10 cellular contexts compared by ENCODE assay signal in genomic region chr9:94941211-94941875, GRCh38.
DNase-seq lines count a peak whose midpoint lies in the region; ATAC-seq and TF ChIP-seq lines count a peak whose summit lies in the region.
"Had no signal": no experiment of that assay in that cellular context is flagged by ENCODE, and none has a peak within 500 bp of the region (broad histone marks: within the 10 kb centered on the region; RNA-seq: fewer than 3 reads in every experiment).

No MANE protein-coding gene starts in this region.

- H3K4me1 Mint-ChIP-seq in activated CD8-positive, alpha-beta T cell treated with anti-CD3 and anti-CD28 coated beads for 36 hours (ENCODE audit: low read depth), result peaks cover 8% of the 10 kb centered on the region
- no peaks in the 10 kb centered on the region for H3K4me1 Mint-ChIP-seq in activated CD8-positive, alpha-beta T cell treated with anti-CD3 and anti-CD28 coated beads, Interleukin-2, amount 10 ng/mL, durations not matched to agents 7 days and 5 days (ENCODE audit: low read depth)
- H3K4me1 Mint-ChIP-seq in activated CD4-positive, alpha-beta T cell treated with anti-CD3 and anti-CD28 coated beads for 36 hours, result peaks cover 6% of the 10 kb centered on the region

- H3K4me1 ChIP-seq in duodenal mucosa (ENCODE audit: control insufficient read depth in 1 of 2, insufficient read depth in 2 of 2, low read length in 2 of 2), result peaks cover 12 to 13% of the 10 kb centered on the region in 2 donors
- H3K4me1 ChIP-seq in aorta (ENCODE audit: control insufficient read depth in 1 of 2, insufficient read depth in 2 of 2, low read length in 2 of 2), result peaks cover 5 to 11% of the 10 kb centered on the region in 2 donors

- CTCF ChIA-PET in activated CD8-positive, alpha-beta T cell treated with anti-CD3 and anti-CD28 coated beads for 36 hours (lab: Charles Lee), result no interaction called here
- CTCF ChIA-PET in activated CD8-positive, alpha-beta T cell treated with anti-CD3 and anti-CD28 coated beads, Interleukin-2, amount 10 ng/mL, durations not matched to agents 7 days and 5 days (lab: Charles Lee), result no interaction called here
- CTCF ChIA-PET in activated CD4-positive, alpha-beta T cell treated with anti-CD3 and anti-CD28 coated beads for 36 hours (lab: Charles Lee), result interaction anchor here (1.7 kb wide), 1 partner anchor 24 kb away, joined by 3 read pairs; no protein-coding TSS in a partner anchor

- H3K27ac Mint-ChIP-seq in activated CD8-positive, alpha-beta T cell treated with anti-CD3 and anti-CD28 coated beads for 36 hours, result peak overlapping the region; percentile 36
- H3K27ac Mint-ChIP-seq in activated CD8-positive, alpha-beta T cell treated with anti-CD3 and anti-CD28 coated beads, Interleukin-2, amount 10 ng/mL, durations not matched to agents 7 days and 5 days, result no peak overlapping the region
- no peak overlapping the region for H3K27ac Mint-ChIP-seq in activated CD4-positive, alpha-beta T cell treated with anti-CD3 and anti-CD28 coated beads for 36 hours
- H3K27ac Mint-ChIP-seq: WTC11 had no signal

- intact Hi-C loops in activated CD8-positive, alpha-beta T cell treated with anti-CD3 and anti-CD28 coated beads for 36 hours (cut with micrococcal nuclease), result no loop called here
- intact Hi-C loops in aorta (cut with DNase I), result no loop called here
- intact Hi-C loops in activated CD4-positive, alpha-beta T cell treated with anti-CD3 and anti-CD28 coated beads for 36 hours (cut with DNase I, micrococcal nuclease), result no loop called here

- no peaks in the 10 kb centered on the region for H3K27me3 ChIP-seq in duodenal mucosa (ENCODE audit: control insufficient read depth in 1 of 2, insufficient read depth in 2 of 2, low read length in 2 of 2)
- H3K27me3 ChIP-seq in aorta (ENCODE audit: control insufficient read depth in 1 of 2, insufficient read depth in 2 of 2, low read length in 1 of 2), result no peaks in the 10 kb centered on the region

- H3K9me3 Mint-ChIP-seq in activated CD8-positive, alpha-beta T cell treated with anti-CD3 and anti-CD28 coated beads for 36 hours, result no peaks in the 10 kb centered on the region
- H3K9me3 Mint-ChIP-seq in activated CD8-positive, alpha-beta T cell treated with anti-CD3 and anti-CD28 coated beads, Interleukin-2, amount 10 ng/mL, durations not matched to agents 7 days and 5 days (ENCODE audit: insufficient read depth), result no peaks in the 10 kb centered on the region
- no peaks in the 10 kb centered on the region for H3K9me3 Mint-ChIP-seq in activated CD4-positive, alpha-beta T cell treated with anti-CD3 and anti-CD28 coated beads for 36 hours (ENCODE audit: low read depth)

- H3K36me3 Mint-ChIP-seq in activated CD8-positive, alpha-beta T cell treated with anti-CD3 and anti-CD28 coated beads for 36 hours (ENCODE audit: low read depth), result no peaks in the 10 kb centered on the region
- no peaks in the 10 kb centered on the region for H3K36me3 Mint-ChIP-seq in activated CD8-positive, alpha-beta T cell treated with anti-CD3 and anti-CD28 coated beads, Interleukin-2, amount 10 ng/mL, durations not matched to agents 7 days and 5 days (ENCODE audit: low read depth)
- peaks cover 5% of the 10 kb centered on the region for H3K36me3 Mint-ChIP-seq in activated CD4-positive, alpha-beta T cell treated with anti-CD3 and anti-CD28 coated beads for 36 hours (ENCODE audit: low read depth)

- H3K27ac ChIP-seq in duodenal mucosa (ENCODE audit: low read depth, low read length) (peak overlapping the region; percentile 13), aorta (ENCODE audit: low read depth in 1 of 2, low read length in 2 of 2) (peak overlapping the region in 1 of 2 donors; percentile 75)

- no peaks in the 10 kb centered on the region for H3K27me3 Mint-ChIP-seq in activated CD8-positive, alpha-beta T cell treated with anti-CD3 and anti-CD28 coated beads for 36 hours
- H3K27me3 Mint-ChIP-seq in activated CD8-positive, alpha-beta T cell treated with anti-CD3 and anti-CD28 coated beads, Interleukin-2, amount 10 ng/mL, durations not matched to agents 7 days and 5 days (ENCODE audit: low read depth), result no peaks in the 10 kb centered on the region
- H3K27me3 Mint-ChIP-seq in activated CD4-positive, alpha-beta T cell treated with anti-CD3 and anti-CD28 coated beads for 36 hours, result no peaks in the 10 kb centered on the region

- H3K9me3 ChIP-seq in duodenal mucosa (ENCODE audit: control insufficient read depth in 1 of 2, low read length in 2 of 2), result no peaks in the 10 kb centered on the region
- no peaks in the 10 kb centered on the region for H3K9me3 ChIP-seq in aorta (ENCODE audit: control insufficient read depth, low read length)

- WGBS in aorta, 2 donors, result 73 to 80% methylated on average over 3 of the region's 3 CpGs

- no peak for ATAC-seq in activated CD8-positive, alpha-beta T cell treated with anti-CD3 and anti-CD28 coated beads for 36 hours
- no peak for ATAC-seq in activated CD8-positive, alpha-beta T cell treated with anti-CD3 and anti-CD28 coated beads, Interleukin-2, amount 10 ng/mL, durations not matched to agents 7 days and 5 days
- ATAC-seq in aorta (ENCODE audit: low FRiP score) (peak; percentile 17), HG03469 (IDR thresholded peaks at IDR 0.05; ENCODE audit: unreplicated experiment) (no peak)
- no peak for ATAC-seq in activated CD4-positive, alpha-beta T cell treated with anti-CD3 and anti-CD28 coated beads for 36 hours
- ATAC-seq: WTC11 had no signal

- POLR2A ChIA-PET in activated CD8-positive, alpha-beta T cell treated with anti-CD3 and anti-CD28 coated beads for 36 hours (lab: Charles Lee), result interaction anchor here (0.6 kb wide), 1 partner anchor 85 kb away, joined by 3 read pairs; no protein-coding TSS in a partner anchor
- POLR2A ChIA-PET in activated CD8-positive, alpha-beta T cell treated with anti-CD3 and anti-CD28 coated beads, Interleukin-2, amount 10 ng/mL, durations not matched to agents 7 days and 5 days (lab: Charles Lee), result no interaction called here
- POLR2A ChIA-PET in activated CD4-positive, alpha-beta T cell treated with anti-CD3 and anti-CD28 coated beads for 36 hours (lab: Charles Lee), result no interaction called here

- H3K4me3 ChIP-seq in duodenal mucosa (ENCODE audit: low read depth in 1 of 2, low read length in 2 of 2) (no peak overlapping the region), aorta (ENCODE audit: low read length in 2 of 2) (no peak overlapping the region)

- H3K9ac ChIP-seq in duodenal mucosa (ENCODE audit: low read depth in 1 of 2, low read length in 2 of 2), result no peak overlapping the region

- no peak for DNase-seq in activated CD8-positive, alpha-beta T cell treated with anti-CD3 and anti-CD28 coated beads for 36 hours
- DNase-seq in activated CD8-positive, alpha-beta T cell treated with anti-CD3 and anti-CD28 coated beads, Interleukin-2, amount 10 ng/mL, durations not matched to agents 7 days and 5 days, result no peak
- peak; percentile 71 for DNase-seq in mucosa of gallbladder (ENCODE audit: low spot score)
- no peak for DNase-seq in aorta
- DNase-seq in activated CD4-positive, alpha-beta T cell treated with anti-CD3 and anti-CD28 coated beads for 36 hours, result no peak
- DNase-seq in NCI-H2227 treated with DMSO at 0.1 percent for 48 hours (lab: John Stamatoyannopoulos, UW), result no peak
- DNase-seq: NCI-H146 had no signal

- H3K36me3 ChIP-seq in duodenal mucosa (ENCODE audit: control insufficient read depth in 1 of 2, insufficient read depth in 2 of 2, low read length in 2 of 2), result no peaks in the 10 kb centered on the region
- no peaks in the 10 kb centered on the region for H3K36me3 ChIP-seq in aorta (ENCODE audit: control insufficient read depth in 1 of 2, insufficient read depth in 2 of 2, low read length in 1 of 2)

- no peak for TF ChIP-seq CTCF in activated CD8-positive, alpha-beta T cell treated with anti-CD3 and anti-CD28 coated beads for 36 hours (IDR thresholded peaks at IDR 0.05)

- H3K4me3 Mint-ChIP-seq in activated CD8-positive, alpha-beta T cell treated with anti-CD3 and anti-CD28 coated beads for 36 hours, result no peak overlapping the region
- H3K4me3 Mint-ChIP-seq in activated CD8-positive, alpha-beta T cell treated with anti-CD3 and anti-CD28 coated beads, Interleukin-2, amount 10 ng/mL, durations not matched to agents 7 days and 5 days, result no peak overlapping the region
- H3K4me3 Mint-ChIP-seq in activated CD4-positive, alpha-beta T cell treated with anti-CD3 and anti-CD28 coated beads for 36 hours, result no peak overlapping the region
- H3K4me3 Mint-ChIP-seq: WTC11 had no signal
